ENCODE assay signal across 18 cellular contexts in the genomic region with DNA sequence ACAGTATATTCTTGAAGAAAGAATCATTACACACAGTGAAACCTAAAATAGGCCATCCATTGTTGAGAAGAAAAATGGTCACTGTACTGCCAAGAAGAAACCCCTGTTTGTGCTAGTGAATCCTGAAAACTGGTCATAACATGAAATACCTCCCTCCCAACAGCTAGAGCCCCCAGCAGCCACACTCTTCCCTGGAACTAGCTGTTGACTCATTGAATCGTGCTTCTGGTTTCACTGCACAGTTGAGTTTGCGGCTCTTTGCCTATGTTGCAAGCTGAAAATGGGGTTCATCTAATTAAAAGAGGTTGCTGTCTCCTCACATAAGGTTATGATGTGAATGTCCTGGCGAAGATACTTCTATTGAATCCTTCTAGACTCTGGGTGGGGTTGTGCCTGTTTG.
DNase-seq lines count a peak whose midpoint lies in the region; ATAC-seq, FAIRE-seq and TF ChIP-seq lines count a peak whose summit lies in the region.
"Had no signal": no experiment of that assay in that cellular context is flagged by ENCODE, and none has a peak within 500 bp of the region (broad histone marks: within the 10 kb centered on the region; RNA-seq: fewer than 3 reads in every experiment).

No MANE protein-coding gene starts in this region.

- TF ChIP-seq CTCF in HepG2 (CRISPR knock-in tag; IDR thresholded peaks at IDR 0.05) (no peak), right lobe of liver (IDR thresholded peaks at IDR 0.05) (no peak)

- H2AFZ ChIP-seq in HepG2 (ENCODE audit: low read length), result no peak overlapping the region
- no peak overlapping the region for H2AFZ ChIP-seq in mesenchymal stem cell (ENCODE audit: low read depth, low read length)
- H2AFZ ChIP-seq: GM23248 had no signal

- no peak overlapping the region for H3K4ac ChIP-seq in mesenchymal stem cell (ENCODE audit: low read depth in 1 of 2, low read length in 2 of 2)

- CTCF ChIA-PET in HepG2 (lab: Yijun Ruan, JAX; ENCODE audit: low intra/inter-chr PET ratio, low total read pairs), result no interaction called here

- in situ Hi-C loops in HepG2 (cut with HindIII; ENCODE audit: extremely low pct_ligation_motif_present, low pct_unique_long_range_greater_than_20kb), result loop anchor here (10.0 kb wide), 1 partner anchor 57 kb away; no protein-coding TSS in a partner anchor

- no peak overlapping the region for H3K14ac ChIP-seq in mesenchymal stem cell (ENCODE audit: low read length in 2 of 2)

- peaks cover 65% of the 10 kb centered on the region for H3K4me1 ChIP-seq in HepG2 (ENCODE audit: insufficient read depth, low read length)
- peaks cover 0 to 4% (median 0%) of the 10 kb centered on the region in 4 donors for H3K4me1 ChIP-seq in right lobe of liver
- H3K4me1 ChIP-seq in mesenchymal stem cell (ENCODE audit: control insufficient read depth, insufficient read depth, low read depth, low read length), result no peaks in the 10 kb centered on the region

- no peak overlapping the region for H3K18ac ChIP-seq in mesenchymal stem cell (ENCODE audit: low read depth in 1 of 2, low read length in 2 of 2)

- H3K9me3 ChIP-seq in HepG2 (ENCODE audit: low read length) (no peaks in the 10 kb centered on the region), right lobe of liver (no peaks in the 10 kb centered on the region), mesenchymal stem cell (ENCODE audit: control insufficient read depth, low read length) (no peaks in the 10 kb centered on the region)
- H3K9me3 ChIP-seq: BLaER1 had no signal

- no peaks in the 10 kb centered on the region for H3K9me3 Mint-ChIP-seq in activated CD4-positive, alpha-beta T cell treated with anti-CD3 and anti-CD28 coated beads, Interleukin-2, amount 10 ng/mL, durations not matched to agents 24 days and 14 days
- no peaks in the 10 kb centered on the region for H3K9me3 Mint-ChIP-seq in stimulated activated naive B cell treated with anti-CD40 and anti-IgM and Interleukin-4, amounts not matched to agents 10 μg/mL and 1 μg/mL and 100 μg/mL, for 72 hours
- H3K9me3 Mint-ChIP-seq: CD14-positive monocyte; CD4-positive, alpha-beta memory T cell had no signal

- H3K36me3 ChIP-seq in HepG2 (replicated peaks in 1 of 2; ENCODE audit: control insufficient read depth in 1 of 2, insufficient read depth in 2 of 2, low read length in 2 of 2), result peaks cover 25 to 87% of the 10 kb centered on the region in 2 experiments
- H3K36me3 ChIP-seq in right lobe of liver, result peaks cover 0 to 83% (median 31%) of the 10 kb centered on the region in 4 donors
- peaks cover 24 to 95% of the 10 kb centered on the region in 2 experiments for H3K36me3 ChIP-seq in mesenchymal stem cell (ENCODE audit: control insufficient read depth in 1 of 2, insufficient read depth in 2 of 2, low read depth in 1 of 2, low read length in 2 of 2)

- no peak overlapping the region for H2BK120ac ChIP-seq in mesenchymal stem cell (ENCODE audit: low read depth, low read length)

- H3K4me3 ChIP-seq in HepG2 (replicated peaks in 1 of 3; ENCODE audit: insufficient read depth in 1 of 3, low read depth in 2 of 3, low read length in 3 of 3), result no peak overlapping the region
- no peak overlapping the region for H3K4me3 ChIP-seq in right lobe of liver
- no peak overlapping the region for H3K4me3 ChIP-seq in mesenchymal stem cell (ENCODE audit: insufficient read depth in 1 of 2, low read depth in 1 of 2, low read length in 2 of 2)
- H3K4me3 ChIP-seq: BLaER1, GM23248 had no signal

- no peak overlapping the region for H2AK5ac ChIP-seq in mesenchymal stem cell (ENCODE audit: low read length, severe bottlenecking)

- no peak overlapping the region for H2BK15ac ChIP-seq in mesenchymal stem cell (ENCODE audit: low read depth, poor library complexity, severe bottlenecking)

- intact Hi-C loops in activated CD4-positive, alpha-beta T cell treated with anti-CD3 and anti-CD28 coated beads, Interleukin-2, amount 10 ng/mL, durations not matched to agents 24 days and 14 days (cut with micrococcal nuclease), result no loop called here
- intact Hi-C loops in HepG2 (cut with micrococcal nuclease; ENCODE audit: unreplicated experiment), result no loop called here
- intact Hi-C loops in right lobe of liver (cut with DNase I), result no loop called here

- H3K4me2 ChIP-seq in HepG2 (ENCODE audit: low read depth, low read length) (peak overlapping the region; percentile 69), mesenchymal stem cell (ENCODE audit: low read length, poor library complexity, severe bottlenecking) (no peak overlapping the region)
- H3K4me2 ChIP-seq: BLaER1 had no signal

- no peak overlapping the region for H4K8ac ChIP-seq in mesenchymal stem cell (ENCODE audit: low read length)

- H4K20me1 ChIP-seq in HepG2 (ENCODE audit: insufficient read depth, low read length), result no peaks in the 10 kb centered on the region
- H4K20me1 ChIP-seq: BLaER1 had no signal

- POLR2A ChIA-PET in HepG2 (lab: Yijun Ruan, JAX), result interaction anchor here (1.9 to 2.2 kb wide), 2 partner anchors 7 to 132 kb away, joined by 6 to 27 read pairs; no protein-coding TSS in a partner anchor

- FAIRE-seq in HepG2 (lab: Jason Lieb, UNC), result no peak
- FAIRE-seq: GM12892, GM18507 had no signal

- H3K36me3 Mint-ChIP-seq in activated CD4-positive, alpha-beta T cell treated with anti-CD3 and anti-CD28 coated beads, Interleukin-2, amount 10 ng/mL, durations not matched to agents 24 days and 14 days (ENCODE audit: low read depth), result peaks cover 83% of the 10 kb centered on the region
- H3K36me3 Mint-ChIP-seq in stimulated activated naive B cell treated with anti-CD40 and anti-IgM and Interleukin-4, amounts not matched to agents 10 μg/mL and 1 μg/mL and 100 μg/mL, for 72 hours, result peaks cover 49 to 65% of the 10 kb centered on the region in 2 donors

- no peak overlapping the region for H3K4me3 Mint-ChIP-seq in activated CD4-positive, alpha-beta T cell treated with anti-CD3 and anti-CD28 coated beads, Interleukin-2, amount 10 ng/mL, durations not matched to agents 24 days and 14 days
- H3K4me3 Mint-ChIP-seq in stimulated activated naive B cell treated with anti-CD40 and anti-IgM and Interleukin-4, amounts not matched to agents 10 μg/mL and 1 μg/mL and 100 μg/mL, for 72 hours, result no peak overlapping the region
- H3K4me3 Mint-ChIP-seq: CD14-positive monocyte; CD4-positive, alpha-beta memory T cell had no signal

- BruUV-seq in HepG2 (replicated peaks; lab: Mats Ljungman, UMichigan), result no TSS peak

- TF ChIP-seq POLR2A in HepG2 (IDR thresholded peaks at IDR 0.05; ENCODE audit: insufficient read depth in 1 of 2, low read depth in 2 of 2, low read length in 2 of 2) (no peak), right lobe of liver (IDR thresholded peaks at IDR 0.05) (no peak)

- H3K79me1 ChIP-seq in mesenchymal stem cell (replicated peaks; ENCODE audit: low read length, poor library complexity, severe bottlenecking), result peaks cover 8% of the 10 kb centered on the region

- TF ChIP-seq EP300 in HepG2 (IDR thresholded peaks at IDR 0.05; ENCODE audit: low read depth in 2 of 2, low read length in 2 of 2), result no peak
- no peak for TF ChIP-seq EP300 in HepG2 (CRISPR knock-in tag; IDR thresholded peaks at IDR 0.05; ENCODE audit: borderline replicate concordance)

- H2BK5ac ChIP-seq in mesenchymal stem cell (ENCODE audit: low read depth, low read length, poor library complexity, severe bottlenecking), result no peak overlapping the region

- H3K27me3 Mint-ChIP-seq in activated CD4-positive, alpha-beta T cell treated with anti-CD3 and anti-CD28 coated beads, Interleukin-2, amount 10 ng/mL, durations not matched to agents 24 days and 14 days, result no peaks in the 10 kb centered on the region
- H3K27me3 Mint-ChIP-seq in stimulated activated naive B cell treated with anti-CD40 and anti-IgM and Interleukin-4, amounts not matched to agents 10 μg/mL and 1 μg/mL and 100 μg/mL, for 72 hours, result no peaks in the 10 kb centered on the region
- H3K27me3 Mint-ChIP-seq: CD4-positive, alpha-beta memory T cell had no signal

- H3K27ac Mint-ChIP-seq in activated CD4-positive, alpha-beta T cell treated with anti-CD3 and anti-CD28 coated beads, Interleukin-2, amount 10 ng/mL, durations not matched to agents 24 days and 14 days, result peak overlapping the region; percentile 5
- no peak overlapping the region for H3K27ac Mint-ChIP-seq in stimulated activated naive B cell treated with anti-CD40 and anti-IgM and Interleukin-4, amounts not matched to agents 10 μg/mL and 1 μg/mL and 100 μg/mL, for 72 hours

- no peak for DNase-seq in activated CD4-positive, alpha-beta T cell treated with anti-CD3 and anti-CD28 coated beads, Interleukin-2, amount 10 ng/mL, durations not matched to agents 24 days and 14 days
- no peak for DNase-seq in activated CD4-positive, alpha-beta T cell treated with anti-CD3 and anti-CD28 coated beads for 1 hour
- no peak for DNase-seq in HepG2 (ENCODE audit: low spot score)
- no peak for DNase-seq in right lobe of liver
- peak; percentile 25 for DNase-seq in mesenchymal stem cell
- DNase-seq in stimulated activated naive B cell treated with anti-CD40 and anti-IgM and Interleukin-4, amounts not matched to agents 10 μg/mL and 1 μg/mL and 100 μg/mL, for 72 hours, result no peak
- no peak for DNase-seq in iPS-NIHi7 (ENCODE audit: extremely low spot score)
- DNase-seq: 8988T; CD4-positive, alpha-beta memory T cell; DMS153; DMS79; GDM1; GM23248; HCEC 1CT had no signal

- H3K9ac ChIP-seq in HepG2 (ENCODE audit: insufficient read depth, low read depth, low read length) (peak overlapping the region; percentile 82), mesenchymal stem cell (ENCODE audit: low read length) (no peak overlapping the region)
- H3K9ac ChIP-seq: BLaER1, GM23248 had no signal

- TF ChIP-seq RAD21 in HepG2 (CRISPR knock-in tag; IDR thresholded peaks at IDR 0.05), result no peak

- no peak for ATAC-seq in HepG2
- ATAC-seq in right lobe of liver, result no peak
- no peak for ATAC-seq in stimulated activated naive B cell treated with anti-CD40 and anti-IgM and Interleukin-4, amounts not matched to agents 10 μg/mL and 1 μg/mL and 100 μg/mL, for 72 hours (replicated peaks)

- peaks cover 5% of the 10 kb centered on the region for H3K4me1 Mint-ChIP-seq in activated CD4-positive, alpha-beta T cell treated with anti-CD3 and anti-CD28 coated beads, Interleukin-2, amount 10 ng/mL, durations not matched to agents 24 days and 14 days
- peaks cover 2 to 13% of the 10 kb centered on the region in 2 donors for H3K4me1 Mint-ChIP-seq in stimulated activated naive B cell treated with anti-CD40 and anti-IgM and Interleukin-4, amounts not matched to agents 10 μg/mL and 1 μg/mL and 100 μg/mL, for 72 hours
- H3K4me1 Mint-ChIP-seq: CD14-positive monocyte; CD4-positive, alpha-beta memory T cell had no signal

- H3K27me3 ChIP-seq in HepG2 (ENCODE audit: control insufficient read depth in 1 of 2, insufficient read depth in 2 of 2, low read length in 2 of 2) (no peaks in the 10 kb centered on the region), right lobe of liver (no peaks in the 10 kb centered on the region), mesenchymal stem cell (ENCODE audit: control insufficient read depth in 1 of 2, insufficient read depth in 1 of 2, low read length in 2 of 2) (no peaks in the 10 kb centered on the region)
- H3K27me3 ChIP-seq: BLaER1 had no signal

- no peaks in the 10 kb centered on the region for H3K79me2 ChIP-seq in HepG2 (ENCODE audit: insufficient read depth, low read length)

- H2BK12ac ChIP-seq in mesenchymal stem cell (ENCODE audit: low read length in 2 of 2), result no peak overlapping the region

- no peak overlapping the region for H3K23ac ChIP-seq in mesenchymal stem cell (ENCODE audit: low read length in 2 of 2)

- 99% methylated on average over 3 of the region's 3 CpGs for WGBS in HepG2 (ENCODE audit: low lambda C conversion rate)
- WGBS in right lobe of liver (ENCODE audit: insufficient coverage, low coverage, low lambda C conversion rate, missing lambda C conversion rate), result 96% methylated on average over 3 of the region's 3 CpGs
- 93% methylated on average over 3 of the region's 3 CpGs for WGBS in mesenchymal stem cell

- no peak overlapping the region for H4K91ac ChIP-seq in mesenchymal stem cell (ENCODE audit: low read length)

- peak overlapping the region; percentile 93 for H3K27ac ChIP-seq in HepG2 (ENCODE audit: extremely low read length, insufficient read depth, low read length)
- H3K27ac ChIP-seq in right lobe of liver, result no peak overlapping the region
- H3K27ac ChIP-seq in mesenchymal stem cell (ENCODE audit: low read length, poor library complexity, severe bottlenecking), result no peak overlapping the region
- H3K27ac ChIP-seq: BLaER1, GM23248 had no signal
